9 cellular contexts compared by ENCODE assay signal in the genomic region with DNA sequence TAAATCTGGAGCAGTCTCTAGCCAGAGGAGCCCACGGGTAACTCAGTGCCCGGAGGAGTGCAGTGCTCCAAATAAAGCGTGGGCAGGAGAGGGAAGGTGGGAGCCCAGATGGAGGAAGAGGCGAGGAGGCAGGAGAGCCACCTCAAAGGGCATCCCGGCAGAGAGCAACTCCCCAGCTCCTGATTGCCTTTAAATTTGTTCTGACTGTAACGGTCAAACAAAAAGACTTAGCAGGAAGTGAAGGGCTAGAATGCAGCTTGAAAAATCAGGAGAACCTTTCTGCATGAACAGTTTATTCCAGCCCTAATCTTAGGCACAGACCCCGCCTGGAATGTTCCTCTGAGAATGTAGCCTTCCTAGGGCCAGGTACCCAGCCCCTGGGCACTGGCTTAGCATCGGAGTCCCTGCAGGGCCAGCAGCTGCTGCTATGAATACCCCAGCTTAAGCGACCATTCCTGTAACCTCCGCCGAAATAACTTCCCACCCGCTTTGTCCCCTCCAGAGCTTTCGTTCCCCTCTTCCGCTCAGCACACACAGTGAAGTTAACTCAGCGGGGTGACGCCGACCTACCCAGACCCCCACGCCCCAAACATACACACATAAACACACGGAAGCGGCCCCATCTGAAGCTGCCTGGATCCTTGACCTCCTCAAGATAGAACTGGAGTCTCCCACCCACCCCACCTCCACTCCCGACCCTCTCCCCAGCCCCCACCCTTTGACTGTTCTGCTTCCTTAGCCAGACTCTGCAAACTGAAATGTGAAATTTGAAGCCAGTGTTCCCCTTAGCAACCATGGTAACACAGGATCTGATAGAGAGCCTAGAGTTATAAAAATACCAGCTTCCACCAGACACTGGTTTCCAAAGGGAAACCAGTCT.
DNase-seq lines count a peak whose midpoint lies in the region; ATAC-seq and FAIRE-seq lines count a peak whose summit lies in the region.
"Had no signal": no experiment of that assay in that cellular context is flagged by ENCODE, and none has a peak within 500 bp of the region (broad histone marks: within the 10 kb centered on the region; RNA-seq: fewer than 3 reads in every experiment).

No MANE protein-coding gene starts in this region.

- H3K4me1 ChIP-seq in adipocyte (ENCODE audit: control insufficient read depth, insufficient read depth, low read length): peaks cover 43% of the 10 kb centered on the region
- H3K4me1 ChIP-seq in iPS-18a (ENCODE audit: control insufficient read depth, low read depth, low read length): peaks cover 34% of the 10 kb centered on the region

- H3K36me3 ChIP-seq in adipocyte (ENCODE audit: control insufficient read depth, insufficient read depth, low read length, severe bottlenecking): peaks cover 13% of the 10 kb centered on the region
- no peaks in the 10 kb centered on the region for H3K36me3 ChIP-seq in iPS-18a (ENCODE audit: control insufficient read depth, low read depth, low read length)
- H3K36me3 ChIP-seq: neutrophil had no signal

- no peak for FAIRE-seq in frontal cortex (lab: Jason Lieb, UNC)

- H3K27me3 ChIP-seq in adipocyte (replicated peaks; ENCODE audit: control insufficient read depth, insufficient read depth, low read length) (no peaks in the 10 kb centered on the region), iPS-18a (ENCODE audit: control insufficient read depth, insufficient read depth, low read length) (no peaks in the 10 kb centered on the region)

- H3K9ac ChIP-seq in adipocyte (ENCODE audit: low read length) (peak overlapping the region; percentile 57), iPS-18a (ENCODE audit: low read length) (peak overlapping the region; percentile 6)

- H3K4me3 ChIP-seq in adipocyte (ENCODE audit: low read length) (peak overlapping the region; percentile 63), iPS-18a (ENCODE audit: low read length) (peak overlapping the region; percentile 5)

- ATAC-seq in GM19351 (IDR thresholded peaks at IDR 0.05; ENCODE audit: unreplicated experiment): no peak

- H3K9me3 ChIP-seq in adipocyte (ENCODE audit: control insufficient read depth, low read length): peaks cover 6% of the 10 kb centered on the region
- H3K9me3 ChIP-seq in iPS-18a (ENCODE audit: control insufficient read depth, low read depth, low read length): no peaks in the 10 kb centered on the region
- H3K9me3 ChIP-seq: neutrophil had no signal

- H3K27ac ChIP-seq in iPS-18a (ENCODE audit: low read length): no peak overlapping the region
- H3K27ac ChIP-seq: neutrophil had no signal

- DNase-seq in NCI-H1436 treated with DMSO at 0.1 percent for 48 hours (lab: John Stamatoyannopoulos, UW) (peak; percentile 13), NCI-H1436 (lab: John Stamatoyannopoulos, UW) (no peak), adipocyte (ENCODE audit: low read depth) (peak; percentile 81), stromal cell of bone marrow (ENCODE audit: low read depth) (peak; percentile 79), frontal cortex (ENCODE audit: low spot score in 2 of 2) (no peak), germinal center (ENCODE audit: low spot score) (no peak)

Comparison
In these comparisons a context has a peak if more than half of its experiments do, and no peak if none do; other contexts are left out.
1. DNase-seq: peak in NCI-H1436 treated with DMSO at 0.1 percent for 48 hours (single experiment), adipocyte (single experiment) and stromal cell of bone marrow (single experiment); none in NCI-H1436 (single experiment), frontal cortex (0 of 2) and germinal center (single experiment).